1 cellular context compared by ENCODE assay signal in genomic region chr11:68440254-68440653, GRCh38.
TF ChIP-seq lines count a peak whose summit lies in the region.

No MANE protein-coding gene starts in this region.

TF ChIP-seq in SK-N-SH, 30 proteins besides CTCF, POLR2A, EP300 and RAD21:
- TF ChIP-seq TCF12 (IDR thresholded peaks at IDR 0.05) (no peak), NFIC (IDR thresholded peaks at IDR 0.05; ENCODE audit: borderline replicate concordance) (no peak), NRF1 (IDR thresholded peaks at IDR 0.05; ENCODE audit: low read depth, low read length) (no peak)
